In the genomic region with DNA sequence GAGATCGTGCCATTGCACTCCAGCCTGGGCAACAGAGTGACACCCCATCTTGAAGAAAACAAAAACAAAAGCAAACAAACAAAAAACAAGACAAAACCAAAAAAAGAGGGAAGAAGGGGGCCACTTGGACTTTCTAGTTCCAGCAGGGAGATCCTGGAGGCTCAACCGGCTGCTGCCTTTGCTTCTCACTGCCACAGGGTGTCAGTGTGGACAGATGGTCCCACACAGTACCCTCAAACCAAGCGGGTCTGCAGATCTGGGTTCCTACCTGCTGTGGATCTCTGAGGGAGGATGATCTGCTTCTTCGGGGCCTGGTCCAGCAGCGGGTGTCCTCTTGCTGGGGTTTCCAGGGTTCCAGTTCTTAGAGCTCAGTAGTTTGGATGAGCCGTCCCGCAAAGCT, we compare ENCODE assay signal across 12 cellular contexts. TPM values are rescaled to one million over a fixed set of nuclear protein-coding genes. Genes with fewer than 3 reads are reported as not detected.
DNase-seq lines count a peak whose midpoint lies in the region; ATAC-seq, FAIRE-seq and TF ChIP-seq lines count a peak whose summit lies in the region.
"Not testable (repeated sequence)": the region's sequence is repeated elsewhere in the genome, so short reads cannot be mapped to it uniquely, and the experiment has no call there.
"Had no signal": no experiment of that assay in that cellular context is flagged by ENCODE, and none has a peak within 500 bp of the region (broad histone marks: within the 10 kb centered on the region; RNA-seq: fewer than 3 reads in every experiment).

No MANE protein-coding gene starts in this region.

- FAIRE-seq in K562 (lab: Jason Lieb, UNC) = not testable (repeated sequence)

- not testable (repeated sequence) for TF ChIP-seq RAD21 in K562 (CRISPR knock-in tag; conservative IDR thresholded peaks at IDR 0.05 in 1 of 2, IDR thresholded peaks at IDR 0.05 in 1 of 2)

- intact Hi-C loops in OCI-LY7 (cut with micrococcal nuclease; ENCODE audit: unreplicated experiment); K562 (cut with micrococcal nuclease); right cardiac atrium (cut with DNase I): not testable (repeated sequence)

- not testable (repeated sequence) for BruUV-seq in OCI-LY7 (replicated peaks; lab: Mats Ljungman, UMichigan); K562 (replicated peaks; lab: Mats Ljungman, UMichigan)

- POLR2A ChIA-PET in AG04450 (lab: Yijun Ruan, JAX); OCI-LY7 (lab: Charles Lee): not testable (repeated sequence)
- POLR2A ChIA-PET in K562 (lab: Yijun Ruan, JAX) = interaction anchor here (0.9 kb wide), 1 partner anchor 16 kb away, joined by 4 read pairs; no protein-coding TSS in a partner anchor

- not testable (repeated sequence) for H3K9me1 ChIP-seq in K562 (ENCODE audit: control insufficient read depth, insufficient read depth, low read length)

- not testable (repeated sequence) for H3K27me3 ChIP-seq in AG04450 (ENCODE audit: control insufficient read depth, insufficient read depth, low read length); K562 (ENCODE audit: control insufficient read depth in 2 of 2, insufficient read depth in 2 of 2, low read length in 2 of 2); right cardiac atrium (ENCODE audit: control insufficient read depth, insufficient read depth); osteoblast (ENCODE audit: insufficient read depth, low read length)

- TF ChIP-seq CTCF in AG04450 (IDR thresholded peaks at IDR 0.05; ENCODE audit: low read depth, low read length) = peak; percentile 16; the same call in 1 of the 2 replicates
- 0 out of 2 replicates have a peak, but pooled peaks have one; percentile 5 for TF ChIP-seq CTCF in GM12874 (IDR thresholded peaks at IDR 0.05; ENCODE audit: insufficient read depth, low read depth, low read length)
- not testable (repeated sequence) for TF ChIP-seq CTCF in OCI-LY7 (conservative IDR thresholded peaks at IDR 0.05; ENCODE audit: low read length)
- peak in 2 of 3 experiments; percentile 29 to 39; a peak in 4 of 6 replicates for TF ChIP-seq CTCF in K562 (IDR thresholded peaks at IDR 0.05 in 2 of 3, conservative IDR thresholded peaks at IDR 0.05 in 1 of 3; ENCODE audit: insufficient read depth in 2 of 3, low read depth in 1 of 3, low read length in 3 of 3)
- TF ChIP-seq CTCF in osteoblast (IDR thresholded peaks at IDR 0.05; ENCODE audit: extremely low read depth, low read depth, low read length) = peak; percentile 6

- peak; percentile 80 for ATAC-seq in K562
- peak; percentile 33 to 54 for ATAC-seq in right cardiac atrium

- not testable (repeated sequence) for H3K9me2 ChIP-seq in OCI-LY7 (ENCODE audit: insufficient read depth, low read length)

- DNase-seq in AG04450 (ENCODE audit: low read depth, low spot score); K562 (ENCODE audit: extremely low read depth in 1 of 4, low spot score in 3 of 4); right cardiac atrium; osteoblast (ENCODE audit: insufficient read length, low spot score, missing footprints): not testable (repeated sequence)
- peak; percentile 31 for DNase-seq in OCI-LY7 (ENCODE audit: low spot score)

- not testable (repeated sequence) for H3K27ac ChIP-seq in AG04450 (ENCODE audit: low read depth, low read length); OCI-LY7 (ENCODE audit: low read depth, low read length, poor library complexity, severe bottlenecking); K562 (ENCODE audit: extremely low read depth, low read depth, low read length); right cardiac atrium (ENCODE audit: low read length); osteoblast (ENCODE audit: low read depth, low read length)

- not testable (repeated sequence) for H4K20me1 ChIP-seq in OCI-LY7 (ENCODE audit: insufficient read depth, low read length); K562 (replicated peaks; ENCODE audit: control insufficient read depth, insufficient read depth, low read length); osteoblast (ENCODE audit: insufficient read depth, low read length)

- not testable (repeated sequence) for TF ChIP-seq EP300 in K562 (IDR thresholded peaks at IDR 0.05; ENCODE audit: low read length)

- not testable (repeated sequence) for H3K9me3 ChIP-seq in AG04450 (ENCODE audit: control insufficient read depth, insufficient read depth, low read length); OCI-LY7 (ENCODE audit: low read length); K562 (replicated peaks; ENCODE audit: control insufficient read depth, insufficient read depth, low read depth, low read length); right cardiac atrium (ENCODE audit: control insufficient read depth, low read length); osteoblast (ENCODE audit: low read depth, low read length)

- not testable (repeated sequence) for H3K4me1 ChIP-seq in OCI-LY7 (ENCODE audit: insufficient read depth, low read length, poor library complexity, severe bottlenecking); K562 (replicated peaks in 1 of 2; ENCODE audit: control insufficient read depth in 2 of 2, insufficient read depth in 2 of 2, low read length in 2 of 2); right cardiac atrium (ENCODE audit: control insufficient read depth, insufficient read depth, low read length); osteoblast (ENCODE audit: insufficient read depth, low read length)

- H3K4me3 ChIP-seq in AG04450 (ENCODE audit: low read depth, low read length); OCI-LY7 (ENCODE audit: low read depth, low read length, poor library complexity, severe bottlenecking); K562; right cardiac atrium (ENCODE audit: low read length); osteoblast (ENCODE audit: insufficient read depth, low read length): not testable (repeated sequence)

- not testable (repeated sequence) for H3K4me2 ChIP-seq in OCI-LY7 (ENCODE audit: low read length); K562 (ENCODE audit: insufficient read depth, low read length); osteoblast (ENCODE audit: insufficient read depth, low read length)

- H2AFZ ChIP-seq in OCI-LY7 (ENCODE audit: low read length) = peak overlapping the region; percentile 39; the same call in 1 of the 2 replicates
- H2AFZ ChIP-seq in K562 (ENCODE audit: low read depth, low read length); osteoblast (ENCODE audit: low read length): not testable (repeated sequence)

- H3K9ac ChIP-seq in K562 (ENCODE audit: insufficient read depth in 1 of 2, low read depth in 2 of 2, low read length in 2 of 2) = not testable (repeated sequence)

- H3K79me2 ChIP-seq in OCI-LY7 (ENCODE audit: insufficient read depth, low read depth, low read length); K562 (ENCODE audit: control insufficient read depth, insufficient read depth, low read length); osteoblast (ENCODE audit: insufficient read depth, low read length): not testable (repeated sequence)

- CTCF ChIA-PET in AG04450 (lab: Charles Lee) = interaction anchor here (0.6 to 1.8 kb wide), 9 partner anchors 9 to 230 kb away, joined by 3 to 14 read pairs (median 5); a partner anchor contains a TSS
- CTCF ChIA-PET in OCI-LY7 (lab: Charles Lee; ENCODE audit: unreplicated experiment) = interaction anchor here (1.6 kb wide), 1 partner anchor 18 kb away, joined by 4 read pairs; no protein-coding TSS in a partner anchor
- CTCF ChIA-PET in K562 (lab: Yijun Ruan, JAX; ENCODE audit: low intra/inter-chr PET ratio) = not testable (repeated sequence)

- not testable (repeated sequence) for H3K36me3 ChIP-seq in OCI-LY7 (ENCODE audit: insufficient read depth, low read length); osteoblast (ENCODE audit: insufficient read depth, low read length)
- H3K36me3 ChIP-seq in K562 (ENCODE audit: control insufficient read depth, insufficient read depth, low read length) = peaks cover 15% of the 10 kb centered on the region; the same call in 2 of the 3 replicates

- 62% methylated on average over 5 of the region's 7 CpGs for WGBS in K562 (ENCODE audit: insufficient coverage, low coverage, missing lambda C conversion rate)
- 81% methylated on average over 7 of the region's 7 CpGs for WGBS in right cardiac atrium

- in situ Hi-C loops in K562 (cut with MboI) = not testable (repeated sequence)

- TF ChIP-seq POLR2A in K562 (conservative IDR thresholded peaks at IDR 0.05) = not testable (repeated sequence)

RNA-seq across cellular contexts. Expression of a gene that starts 6.9 kb away (rescaled TPM):
- polyA plus RNA-seq in AG04450 (2011; rRNA removed) (not detected in 2 replicates), K562 (2011; rRNA removed) (not detected in 2 replicates), K562 (2014; fragmentation: Illumina TruSeq; extraction: Trizol) (not detected in 2 replicates), K562 (2014; fragmentation: Nextera tagmentation; extraction: Ambion mirVana) (not detected), K562 (2014; rRNA removed) (not detected in 2 replicates), right cardiac atrium (not detected)
- polyA minus RNA-seq in AG04450 (2011; rRNA and poly(A)+ RNA removed) = not detected in 2 replicates
- total RNA-seq in OCI-LY7 (2014; rRNA removed; shearing (Covaris generic)) = not detected in 2 replicates
- total RNA-seq in OCI-LY7 (2022) (not detected in 2 replicates), K562 (2014; rRNA removed) (not detected in 2 replicates), K562 (2014; rRNA removed; fragmentation: Illumina TruSeq; extraction: Trizol) (not detected in 2 replicates), K562 (2015; rRNA removed; fragmentation: Illumina TruSeq; extraction: Trizol) (not detected in 2 replicates), K562 (2021) (not detected in 2 replicates), right cardiac atrium (not detected), osteoblast (not detected in 2 replicates)
- total RNA-seq in K562 (2011; cell fraction: chromatin; rRNA removed; ENCODE audit: low replicate concordance) = not detected in 2 replicates
- total RNA-seq in K562 (2011; cell fraction: nucleolus; rRNA removed) = not detected in 2 replicates
- not detected in 2 replicates for total RNA-seq in K562 (2011; cell fraction: nucleoplasm; rRNA removed)
- polyA plus RNA-seq in K562 (2011; cell fraction: cytosol; rRNA removed) = not detected in 2 replicates
- not detected in 2 replicates for polyA plus RNA-seq in K562 (2011; cell fraction: nucleus; rRNA removed)
- 0.17 and 0.39 TPM in 2 replicates for polyA plus RNA-seq in K562 (2012)
- polyA minus RNA-seq in K562 (2011; rRNA and poly(A)+ RNA removed) = not detected in 2 replicates
- not detected in 2 replicates for polyA minus RNA-seq in K562 (2011; cell fraction: cytosol; rRNA and poly(A)+ RNA removed)
- polyA minus RNA-seq in K562 (2011; cell fraction: nucleus; rRNA and poly(A)+ RNA removed) = not detected in 2 replicates
- total RNA-seq: A172; activated T-helper 1 cell treated with anti-CD3 and anti-CD28 coated beads, Interleukin-12 subunit alpha, Interleukin-12 subunit beta, Interleukin-2, Interleukin-4 antibody, amounts not matched to agents 30 ng/mL and 10 ng/mL and 1 ng/mL, durations not matched to agents 14 hours and 24 hours and 36 hours; endothelial cell of umbilical vein; frontal cortex; progenitor cell of endocrine pancreas; subcutaneous adipose tissue had no signal
- polyA plus RNA-seq: endothelial cell of umbilical vein had no signal

RNA-seq across cellular contexts. Expression of a gene that starts 15.1 kb away (rescaled TPM):
- polyA plus RNA-seq in AG04450 (2011; rRNA removed) (not detected in 2 replicates), K562 (2011; rRNA removed) (not detected in 2 replicates), K562 (2014; fragmentation: Illumina TruSeq; extraction: Trizol) (not detected in 2 replicates), K562 (2014; fragmentation: Nextera tagmentation; extraction: Ambion mirVana) (not detected), K562 (2014; rRNA removed) (0.18 TPM in 1 of 2 replicates, not detected in the other), right cardiac atrium (not detected)
- polyA minus RNA-seq in AG04450 (2011; rRNA and poly(A)+ RNA removed) = not detected in 2 replicates
- total RNA-seq in OCI-LY7 (2014; rRNA removed; shearing (Covaris generic)) = not detected in 2 replicates
- total RNA-seq in OCI-LY7 (2022) (not detected in 2 replicates), K562 (2014; rRNA removed) (not detected in 2 replicates), K562 (2014; rRNA removed; fragmentation: Illumina TruSeq; extraction: Trizol) (not detected in 2 replicates), K562 (2015; rRNA removed; fragmentation: Illumina TruSeq; extraction: Trizol) (not detected in 2 replicates), K562 (2021) (not detected in 2 replicates), right cardiac atrium (not detected), osteoblast (not detected in 2 replicates)
- total RNA-seq in K562 (2011; cell fraction: chromatin; rRNA removed; ENCODE audit: low replicate concordance) = not detected in 2 replicates
- not detected in 2 replicates for total RNA-seq in K562 (2011; cell fraction: nucleolus; rRNA removed)
- total RNA-seq in K562 (2011; cell fraction: nucleoplasm; rRNA removed) = not detected in 2 replicates
- not detected in 2 replicates for polyA plus RNA-seq in K562 (2011; cell fraction: cytosol; rRNA removed)
- not detected in 2 replicates for polyA plus RNA-seq in K562 (2011; cell fraction: nucleus; rRNA removed)
- polyA plus RNA-seq in K562 (2012) = not detected in 2 replicates
- not detected in 2 replicates for polyA minus RNA-seq in K562 (2011; rRNA and poly(A)+ RNA removed)
- not detected in 2 replicates for polyA minus RNA-seq in K562 (2011; cell fraction: cytosol; rRNA and poly(A)+ RNA removed)
- polyA minus RNA-seq in K562 (2011; cell fraction: nucleus; rRNA and poly(A)+ RNA removed) = not detected in 2 replicates
- total RNA-seq: A172; activated T-helper 1 cell treated with anti-CD3 and anti-CD28 coated beads, Interleukin-12 subunit alpha, Interleukin-12 subunit beta, Interleukin-2, Interleukin-4 antibody, amounts not matched to agents 30 ng/mL and 10 ng/mL and 1 ng/mL, durations not matched to agents 14 hours and 24 hours and 36 hours; endothelial cell of umbilical vein; frontal cortex; progenitor cell of endocrine pancreas; subcutaneous adipose tissue had no signal
- polyA plus RNA-seq: endothelial cell of umbilical vein had no signal

RNA-seq across cellular contexts. Expression of a gene that starts 24.1 kb away (rescaled TPM):
- polyA plus RNA-seq in AG04450 (2011; rRNA removed) (48.8 and 58.3 TPM in 2 replicates), K562 (2011; rRNA removed) (86.3 and 101 TPM in 2 replicates), K562 (2014; fragmentation: Illumina TruSeq; extraction: Trizol) (94.8 and 110 TPM in 2 replicates), K562 (2014; fragmentation: Nextera tagmentation; extraction: Ambion mirVana) (1 to 10 TPM; 1.7 to 5.7 TPM), K562 (2014; rRNA removed) (84.2 and 95.7 TPM in 2 replicates), right cardiac atrium (27.9 TPM)
- polyA minus RNA-seq in AG04450 (2011; rRNA and poly(A)+ RNA removed) = 63.7 and 93.2 TPM in 2 replicates
- total RNA-seq in OCI-LY7 (2014; rRNA removed; shearing (Covaris generic)) = 112 and 120 TPM in 2 replicates
- total RNA-seq in OCI-LY7 (2022) (127 and 136 TPM in 2 replicates), K562 (2014; rRNA removed) (114 and 126 TPM in 2 replicates), K562 (2014; rRNA removed; fragmentation: Illumina TruSeq; extraction: Trizol) (62.5 and 73.1 TPM in 2 replicates), K562 (2015; rRNA removed; fragmentation: Illumina TruSeq; extraction: Trizol) (90.3 and 91.1 TPM in 2 replicates), K562 (2021) (92.0 and 101 TPM in 2 replicates), right cardiac atrium (10 to 100 TPM; 35.7 to 46.4 (median 37.4) TPM), osteoblast (53.9 and 54.8 TPM in 2 replicates)
- 74.3 and 178 TPM in 2 replicates for total RNA-seq in K562 (2011; cell fraction: chromatin; rRNA removed; ENCODE audit: low replicate concordance)
- total RNA-seq in K562 (2011; cell fraction: nucleolus; rRNA removed) = 107 and 112 TPM in 2 replicates
- 75.0 and 77.1 TPM in 2 replicates for total RNA-seq in K562 (2011; cell fraction: nucleoplasm; rRNA removed)
- 87.5 and 128 TPM in 2 replicates for polyA plus RNA-seq in K562 (2011; cell fraction: cytosol; rRNA removed)
- polyA plus RNA-seq in K562 (2011; cell fraction: nucleus; rRNA removed) = 135 and 148 TPM in 2 replicates
- polyA plus RNA-seq in K562 (2012) = 75.4 and 102 TPM in 2 replicates
- 54.4 and 63.4 TPM in 2 replicates for polyA minus RNA-seq in K562 (2011; rRNA and poly(A)+ RNA removed)
- polyA minus RNA-seq in K562 (2011; cell fraction: cytosol; rRNA and poly(A)+ RNA removed) = 50.4 and 64.0 TPM in 2 replicates
- 50.4 and 59.0 TPM in 2 replicates for polyA minus RNA-seq in K562 (2011; cell fraction: nucleus; rRNA and poly(A)+ RNA removed)

RNA-seq across cellular contexts. Expression of a gene that starts 29.7 kb away (rescaled TPM):
- polyA plus RNA-seq in AG04450 (2011; rRNA removed) (not detected in 2 replicates), K562 (2011; rRNA removed) (not detected in 2 replicates), K562 (2014; fragmentation: Illumina TruSeq; extraction: Trizol) (not detected in 2 replicates), K562 (2014; fragmentation: Nextera tagmentation; extraction: Ambion mirVana) (not detected), K562 (2014; rRNA removed) (not detected in 2 replicates), right cardiac atrium (not detected)
- polyA minus RNA-seq in AG04450 (2011; rRNA and poly(A)+ RNA removed) = not detected in 2 replicates
- total RNA-seq in OCI-LY7 (2014; rRNA removed; shearing (Covaris generic)) = not detected in 2 replicates
- total RNA-seq in OCI-LY7 (2022) (not detected in 2 replicates), K562 (2014; rRNA removed) (not detected in 2 replicates), K562 (2014; rRNA removed; fragmentation: Illumina TruSeq; extraction: Trizol) (not detected in 2 replicates), K562 (2015; rRNA removed; fragmentation: Illumina TruSeq; extraction: Trizol) (not detected in 2 replicates), K562 (2021) (not detected in 2 replicates), right cardiac atrium (not detected), osteoblast (not detected in 2 replicates)
- total RNA-seq in K562 (2011; cell fraction: chromatin; rRNA removed; ENCODE audit: low replicate concordance) = not detected in 2 replicates
- total RNA-seq in K562 (2011; cell fraction: nucleolus; rRNA removed) = not detected in 2 replicates
- not detected in 2 replicates for total RNA-seq in K562 (2011; cell fraction: nucleoplasm; rRNA removed)
- not detected in 2 replicates for polyA plus RNA-seq in K562 (2011; cell fraction: cytosol; rRNA removed)
- not detected in 2 replicates for polyA plus RNA-seq in K562 (2011; cell fraction: nucleus; rRNA removed)
- 0.25 TPM in 1 of 2 replicates, not detected in the other for polyA plus RNA-seq in K562 (2012)
- polyA minus RNA-seq in K562 (2011; rRNA and poly(A)+ RNA removed) = not detected in 2 replicates
- polyA minus RNA-seq in K562 (2011; cell fraction: cytosol; rRNA and poly(A)+ RNA removed) = not detected in 2 replicates
- polyA minus RNA-seq in K562 (2011; cell fraction: nucleus; rRNA and poly(A)+ RNA removed) = not detected in 2 replicates
- total RNA-seq: A172; activated T-helper 1 cell treated with anti-CD3 and anti-CD28 coated beads, Interleukin-12 subunit alpha, Interleukin-12 subunit beta, Interleukin-2, Interleukin-4 antibody, amounts not matched to agents 30 ng/mL and 10 ng/mL and 1 ng/mL, durations not matched to agents 14 hours and 24 hours and 36 hours; endothelial cell of umbilical vein; frontal cortex; progenitor cell of endocrine pancreas; subcutaneous adipose tissue had no signal
- polyA plus RNA-seq: endothelial cell of umbilical vein had no signal

RNA-seq across cellular contexts. Expression of a gene that starts 39.2 kb away (rescaled TPM):
- polyA plus RNA-seq in AG04450 (2011; rRNA removed) (54.2 and 58.4 TPM in 2 replicates), K562 (2011; rRNA removed) (36.0 and 42.1 TPM in 2 replicates), K562 (2014; fragmentation: Illumina TruSeq; extraction: Trizol) (52.6 and 56.6 TPM in 2 replicates), K562 (2014; fragmentation: Nextera tagmentation; extraction: Ambion mirVana) (10 to 100 TPM; 18.0 to 49.3 TPM), K562 (2014; rRNA removed) (48.5 and 52.4 TPM in 2 replicates), right cardiac atrium (17.2 TPM)
- polyA minus RNA-seq in AG04450 (2011; rRNA and poly(A)+ RNA removed) = 70.5 and 94.3 TPM in 2 replicates
- 32.4 and 43.0 TPM in 2 replicates for total RNA-seq in OCI-LY7 (2014; rRNA removed; shearing (Covaris generic))
- total RNA-seq in OCI-LY7 (2022) (38.2 and 49.0 TPM in 2 replicates), K562 (2014; rRNA removed) (54.9 and 65.6 TPM in 2 replicates), K562 (2014; rRNA removed; fragmentation: Illumina TruSeq; extraction: Trizol) (50.1 and 54.0 TPM in 2 replicates), K562 (2015; rRNA removed; fragmentation: Illumina TruSeq; extraction: Trizol) (60.7 and 62.2 TPM in 2 replicates), K562 (2021) (46.1 and 51.8 TPM in 2 replicates), right cardiac atrium (10 to 100 TPM; 34.2 to 52.3 (median 38.2) TPM), osteoblast (43.0 and 45.2 TPM in 2 replicates)
- total RNA-seq in K562 (2011; cell fraction: chromatin; rRNA removed; ENCODE audit: low replicate concordance) = 162 and 231 TPM in 2 replicates
- total RNA-seq in K562 (2011; cell fraction: nucleolus; rRNA removed) = 125 and 132 TPM in 2 replicates
- 98.4 and 106 TPM in 2 replicates for total RNA-seq in K562 (2011; cell fraction: nucleoplasm; rRNA removed)
- polyA plus RNA-seq in K562 (2011; cell fraction: cytosol; rRNA removed) = 33.3 and 42.2 TPM in 2 replicates
- 46.6 and 60.4 TPM in 2 replicates for polyA plus RNA-seq in K562 (2011; cell fraction: nucleus; rRNA removed)
- 23.3 and 47.3 TPM in 2 replicates for polyA plus RNA-seq in K562 (2012)
- 51.5 and 77.3 TPM in 2 replicates for polyA minus RNA-seq in K562 (2011; rRNA and poly(A)+ RNA removed)
- polyA minus RNA-seq in K562 (2011; cell fraction: cytosol; rRNA and poly(A)+ RNA removed) = 20.1 and 38.2 TPM in 2 replicates
- polyA minus RNA-seq in K562 (2011; cell fraction: nucleus; rRNA and poly(A)+ RNA removed) = 56.4 and 69.9 TPM in 2 replicates
